3 cellular contexts compared by ENCODE assay signal in genomic region chr17:69143683-69144231, GRCh38.
A peak's percentile ranks its signal among the peaks of the same experiment; 100 is the strongest.
TF ChIP-seq lines count a peak whose summit lies in the region.

No MANE protein-coding gene starts in this region.

TF ChIP-seq in K562, 482 proteins besides CTCF, POLR2A, EP300 and RAD21 (continues in another document):
- TF ChIP-seq HINFP (tag; conservative IDR thresholded peaks at IDR 0.05; ENCODE audit: low read depth), result no peak
- TF ChIP-seq HOMEZ (CRISPR knock-in tag; IDR thresholded peaks at IDR 0.05), result no peak
- no peak for TF ChIP-seq POLR2B (IDR thresholded peaks at IDR 0.05; ENCODE audit: low read depth, partially characterized antibody)
- TF ChIP-seq GATA2 (CRISPR knock-in tag; IDR thresholded peaks at IDR 0.05), result peak; percentile 47
- TF ChIP-seq PHB (CRISPR knock-in tag; IDR thresholded peaks at IDR 0.05), result no peak
- TF ChIP-seq FOXK1 (CRISPR knock-in tag; IDR thresholded peaks at IDR 0.05; ENCODE audit: borderline replicate concordance), result no peak
- TF ChIP-seq HMGXB4 (CRISPR knock-in tag; IDR thresholded peaks at IDR 0.05), result no peak
- no peak for TF ChIP-seq ZNF79 (CRISPR knock-in tag; IDR thresholded peaks at IDR 0.05; ENCODE audit: low read depth)
- TF ChIP-seq ESRRB (CRISPR knock-in tag; IDR thresholded peaks at IDR 0.05; ENCODE audit: borderline replicate concordance), result no peak
- TF ChIP-seq LEF1 (IDR thresholded peaks at IDR 0.05), result no peak

TF ChIP-seq in HepG2, 621 proteins besides CTCF, POLR2A, EP300 and RAD21:
- TF ChIP-seq MBNL3 (CRISPR knock-in tag; conservative IDR thresholded peaks at IDR 0.05) (no peak), HNRNPUL1 (IDR thresholded peaks at IDR 0.05; ENCODE audit: low read depth, low read length) (no peak), FOXJ3 (CRISPR knock-in tag; IDR thresholded peaks at IDR 0.05; ENCODE audit: borderline replicate concordance) (0 out of 2 replicates have a peak, but pooled peaks have one; percentile 19)

TF ChIP-seq in GM23338, 12 proteins besides CTCF, POLR2A, EP300 and RAD21:
- TF ChIP-seq POLR2AphosphoS5 (IDR thresholded peaks at IDR 0.05; ENCODE audit: low read depth) (no peak), EZH2phosphoT487 (IDR thresholded peaks at IDR 0.05; ENCODE audit: unreplicated experiment) (no peak), JUNB (IDR thresholded peaks at IDR 0.05; ENCODE audit: unreplicated experiment) (no peak), REST (IDR thresholded peaks at IDR 0.05; ENCODE audit: unreplicated experiment) (no peak), CREB1 (CRISPR knock-in tag; IDR thresholded peaks at IDR 0.05; ENCODE audit: low read depth) (no peak), NANOG (IDR thresholded peaks at IDR 0.05; ENCODE audit: borderline replicate concordance) (no peak), ZNF114 (CRISPR knock-in tag; IDR thresholded peaks at IDR 0.05) (no peak), EZH2 (IDR thresholded peaks at IDR 0.05; ENCODE audit: low read depth, unreplicated experiment) (no peak), ZNF462 (CRISPR knock-in tag; IDR thresholded peaks at IDR 0.05) (no peak), STAT1 (IDR thresholded peaks at IDR 0.05; ENCODE audit: unreplicated experiment) (no peak), ETS1 (IDR thresholded peaks at IDR 0.05) (no peak), ZNF331 (CRISPR knock-in tag; IDR thresholded peaks at IDR 0.05; ENCODE audit: low read depth) (no peak)
